25 cellular contexts compared by ENCODE assay signal in the genomic region with DNA sequence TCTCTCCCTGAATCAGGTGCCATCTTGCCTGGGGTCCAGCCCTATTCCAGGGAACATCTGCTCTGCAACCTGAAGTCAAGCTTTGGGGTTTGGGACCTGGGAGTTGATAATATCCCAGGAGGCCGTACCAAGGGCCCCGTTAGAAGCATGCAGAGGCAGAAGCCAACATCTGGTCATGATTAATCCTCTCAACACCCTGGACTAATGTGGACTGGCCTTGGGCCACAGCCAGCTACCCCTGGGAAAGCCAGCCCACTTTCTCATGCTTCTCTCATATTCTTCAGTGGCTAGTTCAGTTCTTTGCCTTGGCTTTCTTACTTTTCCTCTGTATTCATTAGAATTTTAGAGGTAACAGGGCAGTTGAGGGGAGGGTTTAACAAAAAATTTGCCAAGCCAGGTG.
"Had no signal": no experiment of that assay in that cellular context is flagged by ENCODE, and none has a peak within 500 bp of the region (broad histone marks: within the 10 kb centered on the region; RNA-seq: fewer than 3 reads in every experiment).

No MANE protein-coding gene starts in this region.

- H3K9me3 ChIP-seq: gastroesophageal sphincter, heart right ventricle, stomach, suprapubic skin, tibial nerve had no signal

- H3K27me3 Mint-ChIP-seq: activated CD4-positive, alpha-beta memory T cell treated with anti-CD3 and anti-CD28 coated beads, Interleukin-2, amount 10 ng/mL, durations not matched to agents 7 days and 5 days; activated CD8-positive, alpha-beta memory T cell treated with anti-CD3 and anti-CD28 coated beads, Interleukin-2, amount 10 ng/mL, durations not matched to agents 7 days and 5 days; activated naive CD4-positive, alpha-beta T cell treated with anti-CD3 and anti-CD28 coated beads, Interleukin-2, amount 10 ng/mL, durations not matched to agents 7 days and 5 days; dendritic cell treated with granulocyte-macrophage colony-stimulating factor and Interleukin-4, amounts not matched to agents 40 ng/mL and 50 ng/mL, for 4 days; progenitor cell of endocrine pancreas had no signal

- H3K36me3 Mint-ChIP-seq: activated CD8-positive, alpha-beta memory T cell treated with anti-CD3 and anti-CD28 coated beads, Interleukin-2, amount 10 ng/mL, durations not matched to agents 7 days and 5 days; mesothelial cell of epicardium; natural killer cell; stimulated activated effector memory CD8-positive, alpha-beta T cell treated with anti-CD3 and anti-CD28 coated beads, Interleukin-12 subunit alpha, Interleukin-12 subunit beta, amount 100 ng/mL, for 72 hours had no signal

- H3K4me1 Mint-ChIP-seq: activated CD8-positive, alpha-beta memory T cell treated with anti-CD3 and anti-CD28 coated beads, Interleukin-2, amount 10 ng/mL, durations not matched to agents 7 days and 5 days; natural killer cell had no signal

- DNase-seq: activated CD4-positive, alpha-beta memory T cell treated with anti-CD3 and anti-CD28 coated beads, Interleukin-2, amount 10 ng/mL, durations not matched to agents 7 days and 5 days; activated CD4-positive, alpha-beta T cell treated with anti-CD3 and anti-CD28 coated beads, Interleukin-2, amount 10 ng/mL, durations not matched to agents 24 days and 14 days; activated CD8-positive, alpha-beta memory T cell treated with anti-CD3 and anti-CD28 coated beads, Interleukin-2, amount 10 ng/mL, durations not matched to agents 7 days and 5 days; activated effector memory CD4-positive, alpha-beta T cell treated with anti-CD3 and anti-CD28 coated beads, Interleukin-2, amount 50 U/mL, for 16 hours; activated naive CD4-positive, alpha-beta T cell treated with anti-CD3 and anti-CD28 coated beads, Interleukin-2, amount 10 ng/mL, durations not matched to agents 7 days and 5 days; activated T-cell treated with anti-CD3 and anti-CD28 coated beads for 4 hours; amygdala; effector CD4-positive, alpha-beta T cell; islet precursor cell; natural killer cell; retina; stimulated activated CD4-positive, alpha-beta T cell treated with anti-CD3 and anti-CD28 coated beads, Interleukin-1b, Interleukin-23, amount 100 ng/mL, for 48 hours; stomach had no signal

- H3K27me3 ChIP-seq: gastroesophageal sphincter, heart right ventricle, stomach, suprapubic skin, tibial nerve had no signal

- H3K36me3 ChIP-seq: gastroesophageal sphincter, heart right ventricle, stomach, suprapubic skin, tibial nerve had no signal

- H3K27ac ChIP-seq: gastroesophageal sphincter, heart right ventricle, skin epidermis, stomach, suprapubic skin, tibial nerve, VCaP had no signal

- H3K4me1 ChIP-seq: gastroesophageal sphincter, stomach, suprapubic skin, tibial nerve had no signal

- H3K4me3 ChIP-seq: gastroesophageal sphincter, heart right ventricle, lung, skin epidermis, stomach, suprapubic skin, tibial nerve had no signal

- H3K27ac Mint-ChIP-seq: activated CD4-positive, alpha-beta memory T cell treated with anti-CD3 and anti-CD28 coated beads, Interleukin-2, amount 10 ng/mL, durations not matched to agents 7 days and 5 days; activated CD4-positive, alpha-beta T cell treated with anti-CD3 and anti-CD28 coated beads, Interleukin-2, amount 10 ng/mL, durations not matched to agents 24 days and 14 days; activated CD8-positive, alpha-beta memory T cell treated with anti-CD3 and anti-CD28 coated beads, Interleukin-2, amount 10 ng/mL, durations not matched to agents 7 days and 5 days; activated naive CD4-positive, alpha-beta T cell treated with anti-CD3 and anti-CD28 coated beads, Interleukin-2, amount 10 ng/mL, durations not matched to agents 7 days and 5 days; dendritic cell treated with granulocyte-macrophage colony-stimulating factor and Interleukin-4, amounts not matched to agents 40 ng/mL and 50 ng/mL, for 4 days; mesothelial cell of epicardium; natural killer cell; progenitor cell of endocrine pancreas; stimulated activated effector memory CD8-positive, alpha-beta T cell treated with anti-CD3 and anti-CD28 coated beads, Interleukin-12 subunit alpha, Interleukin-12 subunit beta, amount 100 ng/mL, for 72 hours had no signal

- H3K9me3 Mint-ChIP-seq: activated CD4-positive, alpha-beta memory T cell treated with anti-CD3 and anti-CD28 coated beads, Interleukin-2, amount 10 ng/mL, durations not matched to agents 7 days and 5 days; dendritic cell treated with granulocyte-macrophage colony-stimulating factor and Interleukin-4, amounts not matched to agents 40 ng/mL and 50 ng/mL, for 4 days; mesothelial cell of epicardium had no signal

- H3K4me3 Mint-ChIP-seq: activated CD4-positive, alpha-beta memory T cell treated with anti-CD3 and anti-CD28 coated beads, Interleukin-2, amount 10 ng/mL, durations not matched to agents 7 days and 5 days; activated CD4-positive, alpha-beta T cell treated with anti-CD3 and anti-CD28 coated beads, Interleukin-2, amount 10 ng/mL, durations not matched to agents 24 days and 14 days; activated CD8-positive, alpha-beta memory T cell treated with anti-CD3 and anti-CD28 coated beads, Interleukin-2, amount 10 ng/mL, durations not matched to agents 7 days and 5 days; activated naive CD4-positive, alpha-beta T cell treated with anti-CD3 and anti-CD28 coated beads, Interleukin-2, amount 10 ng/mL, durations not matched to agents 7 days and 5 days; dendritic cell treated with granulocyte-macrophage colony-stimulating factor and Interleukin-4, amounts not matched to agents 40 ng/mL and 50 ng/mL, for 4 days; mesothelial cell of epicardium; natural killer cell; stimulated activated effector memory CD8-positive, alpha-beta T cell treated with anti-CD3 and anti-CD28 coated beads, Interleukin-12 subunit alpha, Interleukin-12 subunit beta, amount 100 ng/mL, for 72 hours had no signal

- ATAC-seq: activated CD4-positive, CD25-positive, alpha-beta regulatory T cell treated with anti-CD3 and anti-CD28 coated beads, Interleukin-2, amount 50 U/mL, for 24 hours; activated CD8-positive, alpha-beta memory T cell treated with anti-CD3 and anti-CD28 coated beads, Interleukin-2, amount 10 ng/mL, durations not matched to agents 7 days and 5 days; gastroesophageal sphincter; natural killer cell; stimulated activated effector memory CD8-positive, alpha-beta T cell treated with anti-CD3 and anti-CD28 coated beads, Interleukin-12 subunit alpha, Interleukin-12 subunit beta, amount 100 ng/mL, for 72 hours had no signal
